ENCODE assay signal across 26 cellular contexts in genomic region chr4:47703008-47703407, GRCh38.
"Had no signal": no experiment of that assay in that cellular context is flagged by ENCODE, and none has a peak within 500 bp of the region (broad histone marks: within the 10 kb centered on the region; RNA-seq: fewer than 3 reads in every experiment).

No MANE protein-coding gene starts in this region.

- H3K9me3 ChIP-seq: Peyer's patch, SJCRH30, SK-N-SH had no signal

- ATAC-seq: activated T-helper 17 cell treated with anti-CD3 and anti-CD28 coated beads, Interleukin-2, amount 50 U/mL, for 72 hours had no signal

- H3K4me2 ChIP-seq: SK-N-SH had no signal

- H3K27ac ChIP-seq: brain microvascular endothelial cell, cardiac muscle cell, Peyer's patch, RWPE1, SJCRH30 had no signal

- H3K36me3 ChIP-seq: brain microvascular endothelial cell, cardiac muscle cell, Peyer's patch, SJCRH30 had no signal

- DNase-seq: activated CD4-positive, alpha-beta memory T cell treated with anti-CD3 and anti-CD28 coated beads for 36 hours; activated CD4-positive, alpha-beta T cell treated with anti-CD3 and anti-CD28 coated beads, Interleukin-2, amount 10 ng/mL, durations not matched to agents 7 days and 5 days; activated CD4-positive, CD25-positive, alpha-beta regulatory T cell; activated gamma-delta T cell; activated naive CD4-positive, alpha-beta T cell treated with anti-CD3 and anti-CD28 coated beads for 36 hours; activated T-cell treated with anti-CD3 and anti-CD28 coated beads for 4 hours; activated T-cell treated with anti-CD3 and anti-CD28 coated beads, Interleukin-2, amount 50 U/mL, for 48 hours; amygdala; brain microvascular endothelial cell; MM.1S; NCI-H1105 treated with DMSO at 0.1 percent for 48 hours; NCI-H1436 treated with DMSO at 0.1 percent for 48 hours; NCI-H187; NCI-H2081; NCI-H510A treated with DMSO at 0.1 percent for 48 hours; NCI-H69; NK-92 treated with Interleukin-12 subunit alpha and Interleukin-12 subunit beta, amount 100 ng/mL, for 24 hours; OCI-M1; Peyer's patch; Right ventricle myocardium superior; SJCRH30; SK-N-SH had no signal

- H3K27me3 ChIP-seq: brain microvascular endothelial cell, cardiac muscle cell, Peyer's patch had no signal

- H3K9ac ChIP-seq: SK-N-SH had no signal

- FAIRE-seq: astrocyte had no signal

- H3K4me1 ChIP-seq: Peyer's patch, SJCRH30 had no signal

- H3K4me3 ChIP-seq: cardiac muscle cell, Peyer's patch, SJCRH30 had no signal

- H3K9me2 ChIP-seq: SK-N-SH had no signal
